In the genomic region with DNA sequence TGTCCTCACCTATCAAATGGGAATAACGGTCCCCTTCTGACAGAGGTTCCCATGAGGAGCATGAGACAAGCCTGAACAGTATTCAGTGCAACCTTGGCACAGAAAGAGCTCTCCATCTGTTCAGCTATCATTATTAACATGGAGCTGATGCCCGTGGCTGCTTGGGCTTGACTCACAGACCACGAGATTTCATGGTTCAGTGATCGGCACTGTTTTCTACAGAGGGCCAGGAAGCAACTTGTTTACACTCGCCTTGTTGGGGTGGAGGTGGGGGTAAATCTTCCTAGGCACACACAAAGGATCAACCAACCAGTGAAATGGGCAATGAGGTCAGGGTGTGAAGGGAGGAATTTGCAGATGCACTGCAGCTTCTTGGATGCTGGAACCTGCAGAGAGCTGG, we compare ENCODE assay signal across 8 cellular contexts.
DNase-seq lines count a peak whose midpoint lies in the region; ATAC-seq and TF ChIP-seq lines count a peak whose summit lies in the region.
"Had no signal": no experiment of that assay in that cellular context is flagged by ENCODE, and none has a peak within 500 bp of the region (broad histone marks: within the 10 kb centered on the region; RNA-seq: fewer than 3 reads in every experiment).

No MANE protein-coding gene starts in this region.

- H3K4me3 Mint-ChIP-seq in neural crest cell: no peak overlapping the region
- no peak overlapping the region for H3K4me3 Mint-ChIP-seq in activated CD4-positive, alpha-beta memory T cell treated with anti-CD3 and anti-CD28 coated beads for 36 hours
- H3K4me3 Mint-ChIP-seq: central memory CD8-positive, alpha-beta T cell had no signal

- ATAC-seq in GM19025 (IDR thresholded peaks at IDR 0.05; ENCODE audit: low read depth, unreplicated experiment) (peak; percentile 68), HG02938 (IDR thresholded peaks at IDR 0.05; ENCODE audit: unreplicated experiment) (peak; percentile 71)

- POLR2A ChIA-PET in activated CD4-positive, alpha-beta memory T cell treated with anti-CD3 and anti-CD28 coated beads for 36 hours (lab: Charles Lee): no interaction called here

- no peak for TF ChIP-seq CTCF in neural crest cell (conservative IDR thresholded peaks at IDR 0.05)

- peak; percentile 97 for DNase-seq in NCI-H446 treated with DMSO at 0.1 percent for 48 hours (lab: John Stamatoyannopoulos, UW)
- DNase-seq in neural crest cell (ENCODE audit: low read depth, low spot score): no peak
- DNase-seq in activated naive CD4-positive, alpha-beta T cell treated with anti-CD3 and anti-CD28 coated beads, Interleukin-2, amount 50 U/mL, for 16 hours: no peak
- DNase-seq in stimulated activated CD4-positive, alpha-beta T cell treated with anti-CD3 and anti-CD28 coated beads, Interleukin-15, amount 100 ng/mL, for 24 hours: no peak
- no peak for DNase-seq in activated CD4-positive, alpha-beta memory T cell treated with anti-CD3 and anti-CD28 coated beads for 36 hours

- CTCF ChIA-PET in activated CD4-positive, alpha-beta memory T cell treated with anti-CD3 and anti-CD28 coated beads for 36 hours (lab: Charles Lee): interaction anchor here (0.5 to 2.4 kb wide), 2 partner anchors 13 to 1540 kb away, joined by 3 to 14 read pairs; no protein-coding TSS in a partner anchor

- H3K27me3 Mint-ChIP-seq in neural crest cell (ENCODE audit: low read depth): no peaks in the 10 kb centered on the region
- no peaks in the 10 kb centered on the region for H3K27me3 Mint-ChIP-seq in activated CD4-positive, alpha-beta memory T cell treated with anti-CD3 and anti-CD28 coated beads for 36 hours
- H3K27me3 Mint-ChIP-seq: central memory CD8-positive, alpha-beta T cell had no signal

- peaks cover 56% of the 10 kb centered on the region for H3K36me3 Mint-ChIP-seq in neural crest cell (ENCODE audit: low read depth)
- H3K36me3 Mint-ChIP-seq in activated CD4-positive, alpha-beta memory T cell treated with anti-CD3 and anti-CD28 coated beads for 36 hours: peaks cover 1% of the 10 kb centered on the region

- H3K9me3 Mint-ChIP-seq in neural crest cell: peaks cover 15% of the 10 kb centered on the region
- H3K9me3 Mint-ChIP-seq in activated CD4-positive, alpha-beta memory T cell treated with anti-CD3 and anti-CD28 coated beads for 36 hours: peaks cover 21% of the 10 kb centered on the region
- H3K9me3 Mint-ChIP-seq: central memory CD8-positive, alpha-beta T cell had no signal

- no peaks in the 10 kb centered on the region for H3K4me1 Mint-ChIP-seq in neural crest cell
- H3K4me1 Mint-ChIP-seq in activated CD4-positive, alpha-beta memory T cell treated with anti-CD3 and anti-CD28 coated beads for 36 hours (ENCODE audit: low read depth): no peaks in the 10 kb centered on the region
- H3K4me1 Mint-ChIP-seq: central memory CD8-positive, alpha-beta T cell had no signal

- peak overlapping the region; percentile 29 for H3K27ac Mint-ChIP-seq in neural crest cell (ENCODE audit: unreplicated experiment)
- no peak overlapping the region for H3K27ac Mint-ChIP-seq in activated CD4-positive, alpha-beta memory T cell treated with anti-CD3 and anti-CD28 coated beads for 36 hours

- intact Hi-C loops in activated CD4-positive, alpha-beta memory T cell treated with anti-CD3 and anti-CD28 coated beads for 36 hours (cut with micrococcal nuclease): no loop called here
